ENCODE assay signal across 8 cellular contexts in genomic region chr14:34407951-34408350, GRCh38.
"Had no signal": no experiment of that assay in that cellular context is flagged by ENCODE, and none has a peak within 500 bp of the region (broad histone marks: within the 10 kb centered on the region; RNA-seq: fewer than 3 reads in every experiment).

No MANE protein-coding gene starts in this region.

- FAIRE-seq: G401.6, GM12878, GM12891, GM12892, GM18507, GM19239 had no signal

- DNase-seq: GDM1, GF-D8 had no signal

- H3K4me3 ChIP-seq: GM12878 had no signal

- ATAC-seq: GM12878 had no signal
